ENCODE assay signal across 8 cellular contexts in genomic region chr1:100010804-100011203, GRCh38.
"Had no signal": no experiment of that assay in that cellular context is flagged by ENCODE, and none has a peak within 500 bp of the region (broad histone marks: within the 10 kb centered on the region; RNA-seq: fewer than 3 reads in every experiment).

No MANE protein-coding gene starts in this region.

- H2AFZ ChIP-seq: GM23248 had no signal

- DNase-seq: GM23248, GOT3, H7, HFFc6, KG1 had no signal

- H3K27ac ChIP-seq: GM23248, HL-60 had no signal

- ATAC-seq: HCT116 had no signal

- H3K4me3 ChIP-seq: GM23248, HAP-1 had no signal

- H3K9ac ChIP-seq: GM23248 had no signal
